In the genomic region with DNA sequence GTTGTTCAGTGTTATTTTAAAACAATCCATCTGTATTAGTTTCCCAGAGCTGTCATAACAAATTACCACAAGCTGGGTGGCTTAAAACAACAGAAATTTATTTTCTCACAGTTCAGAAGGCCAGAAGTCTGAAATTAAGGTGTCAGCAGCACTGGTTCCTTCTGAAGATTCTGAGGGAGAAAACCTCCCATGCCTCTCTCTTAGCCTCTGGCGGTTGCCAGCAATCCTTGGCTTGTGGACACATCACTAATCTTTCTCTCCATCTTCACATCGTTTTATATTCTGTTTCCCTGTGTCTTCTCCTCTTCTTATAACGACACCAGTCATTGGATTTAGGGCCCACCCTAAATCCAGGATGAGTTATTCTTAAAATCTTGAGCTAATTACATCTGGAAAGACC, we compare ENCODE assay signal across 15 cellular contexts.
DNase-seq lines count a peak whose midpoint lies in the region; ATAC-seq and TF ChIP-seq lines count a peak whose summit lies in the region.
"Had no signal": no experiment of that assay in that cellular context is flagged by ENCODE, and none has a peak within 500 bp of the region (broad histone marks: within the 10 kb centered on the region; RNA-seq: fewer than 3 reads in every experiment).

No MANE protein-coding gene starts in this region.

- intact Hi-C loops in PC-3 (cut with micrococcal nuclease) (no loop called here), mammary epithelial cell (cut with micrococcal nuclease) (no loop called here), dorsolateral prefrontal cortex (cut with DNase I) (no loop called here)

- no peaks in the 10 kb centered on the region for H3K9me3 Mint-ChIP-seq in activated naive CD4-positive, alpha-beta T cell treated with anti-CD3 and anti-CD28 coated beads, Interleukin-2, amount 50 U/mL, for 24 hours
- peaks cover 14% of the 10 kb centered on the region for H3K9me3 Mint-ChIP-seq in endodermal cell

- dilution Hi-C loops in mammary epithelial cell (cut with HindIII; ENCODE audit: low sequenced_read_pairs) = no loop called here

- no peaks in the 10 kb centered on the region for H3K4me1 Mint-ChIP-seq in activated naive CD4-positive, alpha-beta T cell treated with anti-CD3 and anti-CD28 coated beads, Interleukin-2, amount 50 U/mL, for 24 hours
- H3K4me1 Mint-ChIP-seq in endodermal cell = peaks cover 12% of the 10 kb centered on the region

- DNase-seq in activated naive CD4-positive, alpha-beta T cell treated with Interleukin-2 at 50 U/mL for 16 hours = no peak
- DNase-seq in PC-3 = no peak
- no peak for DNase-seq in endodermal cell
- DNase-seq in hepatocyte (ENCODE audit: low spot score) = no peak
- DNase-seq in mammary epithelial cell = no peak
- DNase-seq in dorsolateral prefrontal cortex = no peak
- DNase-seq in NOMO-1 treated with DMSO at 0.1 percent for 48 hours (lab: John Stamatoyannopoulos, UW; ENCODE audit: unreplicated experiment) = no peak
- DNase-seq: CD4-positive, alpha-beta memory T cell; DMS 273 treated with DMSO at 0.1 percent for 48 hours; GF-D8; H9 had no signal

- peaks cover 13% of the 10 kb centered on the region for H3K27me3 Mint-ChIP-seq in activated naive CD4-positive, alpha-beta T cell treated with anti-CD3 and anti-CD28 coated beads, Interleukin-2, amount 50 U/mL, for 24 hours
- H3K27me3 Mint-ChIP-seq in endodermal cell (ENCODE audit: insufficient read depth) = peaks cover 10% of the 10 kb centered on the region

- H2AFZ ChIP-seq in PC-3 (ENCODE audit: low read length) = no peak overlapping the region
- H2AFZ ChIP-seq in hepatocyte = no peak overlapping the region
- no peak overlapping the region for H2AFZ ChIP-seq in mammary epithelial cell (ENCODE audit: low read depth, low read length)

- H3K27ac Mint-ChIP-seq in activated naive CD4-positive, alpha-beta T cell treated with anti-CD3 and anti-CD28 coated beads, Interleukin-2, amount 50 U/mL, for 24 hours = peak overlapping the region; percentile 13
- no peak overlapping the region for H3K27ac Mint-ChIP-seq in endodermal cell
- H3K27ac Mint-ChIP-seq: CD14-positive monocyte; CD4-positive, alpha-beta memory T cell; H9 had no signal

- H3K4me1 ChIP-seq in PC-3 (ENCODE audit: insufficient read depth, low read length) (peaks cover 55% of the 10 kb centered on the region), endodermal cell (ENCODE audit: control insufficient read depth, insufficient read depth, low read length) (peaks cover 3% of the 10 kb centered on the region), hepatocyte (ENCODE audit: insufficient read depth) (peaks cover 39% of the 10 kb centered on the region), mammary epithelial cell (ENCODE audit: insufficient read depth, low read length) (peaks cover 40% of the 10 kb centered on the region)
- H3K4me1 ChIP-seq: BLaER1 had no signal

- H3K4me3 Mint-ChIP-seq in activated naive CD4-positive, alpha-beta T cell treated with anti-CD3 and anti-CD28 coated beads, Interleukin-2, amount 50 U/mL, for 24 hours = no peak overlapping the region
- H3K4me3 Mint-ChIP-seq in endodermal cell = no peak overlapping the region
- H3K4me3 Mint-ChIP-seq: CD14-positive monocyte; CD4-positive, alpha-beta memory T cell; H9 had no signal

- H3K36me3 ChIP-seq in PC-3 (ENCODE audit: low read depth, low read length) = no peaks in the 10 kb centered on the region
- no peaks in the 10 kb centered on the region for H3K36me3 ChIP-seq in endodermal cell (ENCODE audit: control insufficient read depth, insufficient read depth, low read length)
- no peaks in the 10 kb centered on the region for H3K36me3 ChIP-seq in hepatocyte (replicated peaks; ENCODE audit: insufficient read depth, low read depth)
- no peaks in the 10 kb centered on the region for H3K36me3 ChIP-seq in mammary epithelial cell (ENCODE audit: insufficient read depth, low read length)
- H3K36me3 ChIP-seq: BLaER1 had no signal

- no peaks in the 10 kb centered on the region for H3K79me2 ChIP-seq in PC-3 (ENCODE audit: low read length)
- no peaks in the 10 kb centered on the region for H3K79me2 ChIP-seq in hepatocyte
- H3K79me2 ChIP-seq in mammary epithelial cell (ENCODE audit: insufficient read depth, low read length) = no peaks in the 10 kb centered on the region

- H3K27me3 ChIP-seq in PC-3 (ENCODE audit: low read length) (no peaks in the 10 kb centered on the region), endodermal cell (ENCODE audit: control insufficient read depth, insufficient read depth, low read length, poor library complexity, severe bottlenecking) (no peaks in the 10 kb centered on the region), hepatocyte (no peaks in the 10 kb centered on the region), mammary epithelial cell (ENCODE audit: insufficient read depth, low read length) (no peaks in the 10 kb centered on the region), dorsolateral prefrontal cortex (no peaks in the 10 kb centered on the region)
- H3K27me3 ChIP-seq: BLaER1 had no signal

- in situ Hi-C loops in mammary epithelial cell (cut with MboI; ENCODE audit: low sequenced_read_pairs in 2 of 2) = no loop called here

- H4K20me1 ChIP-seq in PC-3 (ENCODE audit: low read length) (no peaks in the 10 kb centered on the region), hepatocyte (ENCODE audit: insufficient read depth, poor library complexity, severe bottlenecking) (no peaks in the 10 kb centered on the region), mammary epithelial cell (ENCODE audit: insufficient read depth, low read length) (no peaks in the 10 kb centered on the region)
- H4K20me1 ChIP-seq: BLaER1 had no signal

- H3K36me3 Mint-ChIP-seq in activated naive CD4-positive, alpha-beta T cell treated with anti-CD3 and anti-CD28 coated beads, Interleukin-2, amount 50 U/mL, for 24 hours = peaks cover 2% of the 10 kb centered on the region
- H3K36me3 Mint-ChIP-seq in endodermal cell (ENCODE audit: low read depth) = no peaks in the 10 kb centered on the region
- H3K36me3 Mint-ChIP-seq: CD14-positive monocyte had no signal

- H3K9me3 ChIP-seq in PC-3 (ENCODE audit: low read length) (no peaks in the 10 kb centered on the region), endodermal cell (ENCODE audit: control insufficient read depth, low read length) (peaks cover 14% of the 10 kb centered on the region), hepatocyte (ENCODE audit: low read depth) (no peaks in the 10 kb centered on the region), mammary epithelial cell (replicated peaks; ENCODE audit: insufficient read depth, low read length) (no peaks in the 10 kb centered on the region)

- CTCF ChIA-PET in PC-3 (lab: Charles Lee) = no interaction called here
- CTCF ChIA-PET in mammary epithelial cell (lab: Charles Lee; ENCODE audit: low non-redundant PET) = no interaction called here

- WGBS in endodermal cell (ENCODE audit: insufficient coverage in 1 of 2, insufficient read length in 1 of 2), 2 experiments = 74 to 93% methylated on average over 3 of the region's 3 CpGs
- 95% methylated on average over 3 of the region's 3 CpGs for WGBS in hepatocyte (ENCODE audit: low lambda C conversion rate, missing lambda C conversion rate)
- whole genome bisulfite sequencing in mammary epithelial cell (ENCODE audit: low coverage, missing lambda C conversion rate) = 88% methylated on average over 3 of the region's 3 CpGs

- H3K4me2 ChIP-seq in PC-3 (ENCODE audit: low read length) (no peak overlapping the region), hepatocyte (no peak overlapping the region), mammary epithelial cell (ENCODE audit: insufficient read depth, low read depth, low read length) (no peak overlapping the region)
- H3K4me2 ChIP-seq: BLaER1 had no signal

- H3K9me2 ChIP-seq in PC-3 (replicated peaks; ENCODE audit: low read length) = no peaks in the 10 kb centered on the region
- H3K9me2 ChIP-seq in hepatocyte (replicated peaks; ENCODE audit: insufficient read depth) = no peaks in the 10 kb centered on the region

- H3F3A ChIP-seq in PC-3 (ENCODE audit: low read length, unreplicated experiment) = peaks cover 9% of the 10 kb centered on the region

- H3K9ac ChIP-seq in PC-3 (ENCODE audit: low read length) = no peak overlapping the region
- H3K9ac ChIP-seq in endodermal cell (ENCODE audit: extremely low read depth, low read length, poor library complexity, severe bottlenecking) = no peak overlapping the region
- H3K9ac ChIP-seq in mammary epithelial cell (ENCODE audit: insufficient read depth, low read length) = no peak overlapping the region
- H3K9ac ChIP-seq: BLaER1 had no signal

- BruUV-seq in PC-3 (replicated peaks; lab: Mats Ljungman, UMichigan) (no TSS peak), mammary epithelial cell (replicated peaks; lab: Mats Ljungman, UMichigan) (no TSS peak)

- H3K27ac ChIP-seq in PC-3 (ENCODE audit: low read length) (peak overlapping the region; percentile 98), endodermal cell (ENCODE audit: low read depth, low read length) (no peak overlapping the region), hepatocyte (peak overlapping the region; percentile 97), mammary epithelial cell (ENCODE audit: insufficient read depth, low read depth, low read length) (no peak overlapping the region), dorsolateral prefrontal cortex (no peak overlapping the region)
- H3K27ac ChIP-seq: 22Rv1, BLaER1 had no signal

- ATAC-seq in PC-3 = no peak

- no peak for TF ChIP-seq CTCF in PC-3 (conservative IDR thresholded peaks at IDR 0.05; ENCODE audit: low read depth, low read length)
- no peak for TF ChIP-seq CTCF in endodermal cell (conservative IDR thresholded peaks at IDR 0.05)
- no peak for TF ChIP-seq CTCF in hepatocyte (IDR thresholded peaks at IDR 0.05; ENCODE audit: poor library complexity)
- TF ChIP-seq CTCF in mammary epithelial cell (conservative IDR thresholded peaks at IDR 0.05 in 1 of 2, IDR thresholded peaks at IDR 0.05 in 1 of 2; ENCODE audit: extremely low read depth in 1 of 2, insufficient read depth in 1 of 2, low read depth in 1 of 2, low read length in 2 of 2) = no peak
- no peak for TF ChIP-seq CTCF in dorsolateral prefrontal cortex (IDR thresholded peaks at IDR 0.05 in 54 of 56, conservative IDR thresholded peaks at IDR 0.05 in 2 of 56; ENCODE audit: low read depth in 1 of 56, partially characterized antibody in 56 of 56)

- POLR2A ChIA-PET in PC-3 (lab: Charles Lee; ENCODE audit: unreplicated experiment) = interaction anchor here (1.0 kb wide), 1 partner anchor 19 kb away, joined by 9 read pairs; no protein-coding TSS in a partner anchor

- no peak overlapping the region for H3K4me3 ChIP-seq in PC-3 (ENCODE audit: low read length)
- H3K4me3 ChIP-seq in endodermal cell (ENCODE audit: low read length) = peak overlapping the region; percentile 23
- no peak overlapping the region for H3K4me3 ChIP-seq in hepatocyte
- H3K4me3 ChIP-seq in mammary epithelial cell (replicated peaks in 1 of 3; ENCODE audit: insufficient read depth in 1 of 3, low read depth in 2 of 3, low read length in 3 of 3) = no peak overlapping the region
- H3K4me3 ChIP-seq in dorsolateral prefrontal cortex = no peak overlapping the region
- H3K4me3 ChIP-seq: BLaER1 had no signal

Comparison
In these comparisons a context has a peak if more than half of its experiments do, and no peak if none do; other contexts are left out.
1. H3K27ac ChIP-seq: peak in PC-3 (single experiment) and hepatocyte (single experiment); none in endodermal cell (single experiment), mammary epithelial cell (single experiment) and dorsolateral prefrontal cortex (0 of 59).